ENCODE assay signal across 1 cellular context in the genomic region with DNA sequence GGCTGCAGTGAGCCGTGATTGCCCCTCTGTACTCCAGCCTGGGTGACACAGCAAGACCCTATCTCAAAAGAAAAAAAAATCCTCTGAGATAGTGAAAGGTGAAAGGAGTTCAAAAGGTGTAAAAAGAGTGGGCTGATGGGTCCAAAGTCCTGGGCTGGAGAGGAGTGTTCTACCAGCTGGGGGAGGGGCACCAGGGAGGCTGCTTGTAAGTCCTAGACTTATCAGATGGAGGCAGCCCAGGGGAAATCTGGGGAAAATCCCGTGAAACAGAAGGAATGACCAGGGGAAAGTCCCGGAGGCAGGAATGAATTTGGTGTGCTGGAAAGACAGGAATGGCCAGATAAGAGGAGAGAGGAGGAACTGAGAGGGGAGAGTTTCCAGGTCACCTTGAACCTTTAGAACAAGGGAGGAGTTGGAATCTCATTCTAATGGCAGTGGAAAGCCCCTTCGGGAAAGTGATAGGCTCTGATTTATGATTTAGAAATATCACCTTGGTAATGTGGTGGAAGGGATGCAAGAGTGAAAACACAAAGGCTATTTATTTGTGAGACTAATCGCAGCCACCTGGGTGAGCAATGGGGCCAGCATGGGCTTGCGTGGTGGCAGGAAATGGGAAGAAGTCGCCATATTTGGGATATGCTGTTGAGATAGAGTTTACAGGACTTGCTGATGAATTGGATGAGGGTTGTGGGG.
TF ChIP-seq lines count a peak whose summit lies in the region.

No MANE protein-coding gene starts in this region.

TF ChIP-seq in HepG2, 621 proteins besides CTCF, POLR2A, EP300 and RAD21 (continued from another document and continues in another):
- TF ChIP-seq E2F5 (CRISPR knock-in tag; conservative IDR thresholded peaks at IDR 0.05) (no peak), LBX2 (CRISPR knock-in tag; IDR thresholded peaks at IDR 0.05; ENCODE audit: borderline replicate concordance) (no peak), PATZ1 (CRISPR knock-in tag; IDR thresholded peaks at IDR 0.05) (0 out of 2 replicates have a peak, but pooled peaks have one; percentile 32), CERS6 (CRISPR knock-in tag; IDR thresholded peaks at IDR 0.05) (no peak), ZBTB20 (CRISPR knock-in tag; IDR thresholded peaks at IDR 0.05; ENCODE audit: borderline replicate concordance, low read depth) (no peak), ONECUT2 (CRISPR knock-in tag; IDR thresholded peaks at IDR 0.05) (no peak), ISL2 (CRISPR knock-in tag; IDR thresholded peaks at IDR 0.05) (0 out of 2 replicates have a peak, but pooled peaks have one; percentile 68), STAT5B (CRISPR knock-in tag; IDR thresholded peaks at IDR 0.05) (no peak), RFXAP (CRISPR knock-in tag; IDR thresholded peaks at IDR 0.05; ENCODE audit: borderline replicate concordance) (no peak; the same call in 1 of the 2 replicates), HOMEZ (CRISPR knock-in tag; IDR thresholded peaks at IDR 0.05; ENCODE audit: low read depth) (0 out of 2 replicates have a peak, but pooled peaks have one; percentile 23), ZNF792 (CRISPR knock-in tag; IDR thresholded peaks at IDR 0.05) (no peak), SKI (IDR thresholded peaks at IDR 0.05; ENCODE audit: partially characterized antibody) (no peak), ZKSCAN8 (CRISPR knock-in tag; IDR thresholded peaks at IDR 0.05; ENCODE audit: borderline replicate concordance) (no peak), HMGXB3 (CRISPR knock-in tag; IDR thresholded peaks at IDR 0.05; ENCODE audit: borderline replicate concordance) (no peak), ZNF710 (CRISPR knock-in tag; IDR thresholded peaks at IDR 0.05; ENCODE audit: borderline replicate concordance) (peak; percentile 75; the same call in 1 of the 2 replicates), SYNCRIP (IDR thresholded peaks at IDR 0.05; ENCODE audit: insufficient read depth, low read depth, low read length) (no peak), ZNF770 (CRISPR knock-in tag; IDR thresholded peaks at IDR 0.05) (peak; percentile 39), THAP7 (CRISPR knock-in tag; IDR thresholded peaks at IDR 0.05) (no peak), WIZ (CRISPR knock-in tag; IDR thresholded peaks at IDR 0.05) (0 out of 2 replicates have a peak, but pooled peaks have one; percentile 29), HDAC2 (CRISPR knock-in tag; IDR thresholded peaks at IDR 0.05) (peak; percentile 56; the same call in 1 of the 2 replicates), NR2F6 (IDR thresholded peaks at IDR 0.05) (peak; percentile 80), NR2F6 (CRISPR knock-in tag; IDR thresholded peaks at IDR 0.05) (peak; percentile 58; the same call in 1 of the 2 replicates), TBX3 (IDR thresholded peaks at IDR 0.05; ENCODE audit: borderline replicate concordance) (peak; percentile 73; the same call in 1 of the 2 replicates), ZNF879 (CRISPR knock-in tag; IDR thresholded peaks at IDR 0.05) (no peak)
- TF ChIP-seq, protein P1, sequence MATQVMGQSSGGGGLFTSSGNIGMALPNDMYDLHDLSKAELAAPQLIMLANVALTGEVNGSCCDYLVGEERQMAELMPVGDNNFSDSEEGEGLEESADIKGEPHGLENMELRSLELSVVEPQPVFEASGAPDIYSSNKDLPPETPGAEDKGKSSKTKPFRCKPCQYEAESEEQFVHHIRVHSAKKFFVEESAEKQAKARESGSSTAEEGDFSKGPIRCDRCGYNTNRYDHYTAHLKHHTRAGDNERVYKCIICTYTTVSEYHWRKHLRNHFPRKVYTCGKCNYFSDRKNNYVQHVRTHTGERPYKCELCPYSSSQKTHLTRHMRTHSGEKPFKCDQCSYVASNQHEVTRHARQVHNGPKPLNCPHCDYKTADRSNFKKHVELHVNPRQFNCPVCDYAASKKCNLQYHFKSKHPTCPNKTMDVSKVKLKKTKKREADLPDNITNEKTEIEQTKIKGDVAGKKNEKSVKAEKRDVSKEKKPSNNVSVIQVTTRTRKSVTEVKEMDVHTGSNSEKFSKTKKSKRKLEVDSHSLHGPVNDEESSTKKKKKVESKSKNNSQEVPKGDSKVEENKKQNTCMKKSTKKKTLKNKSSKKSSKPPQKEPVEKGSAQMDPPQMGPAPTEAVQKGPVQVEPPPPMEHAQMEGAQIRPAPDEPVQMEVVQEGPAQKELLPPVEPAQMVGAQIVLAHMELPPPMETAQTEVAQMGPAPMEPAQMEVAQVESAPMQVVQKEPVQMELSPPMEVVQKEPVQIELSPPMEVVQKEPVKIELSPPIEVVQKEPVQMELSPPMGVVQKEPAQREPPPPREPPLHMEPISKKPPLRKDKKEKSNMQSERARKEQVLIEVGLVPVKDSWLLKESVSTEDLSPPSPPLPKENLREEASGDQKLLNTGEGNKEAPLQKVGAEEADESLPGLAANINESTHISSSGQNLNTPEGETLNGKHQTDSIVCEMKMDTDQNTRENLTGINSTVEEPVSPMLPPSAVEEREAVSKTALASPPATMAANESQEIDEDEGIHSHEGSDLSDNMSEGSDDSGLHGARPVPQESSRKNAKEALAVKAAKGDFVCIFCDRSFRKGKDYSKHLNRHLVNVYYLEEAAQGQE (IDR thresholded peaks at IDR 0.05; ENCODE audit: borderline replicate concordance in 1 of 2, low read depth in 1 of 2, low read length in 2 of 2) = 0 out of 4 replicates have a peak, but pooled peaks of 1 of the 2 experiments have one; percentile 24
- TF ChIP-seq, protein P2, sequence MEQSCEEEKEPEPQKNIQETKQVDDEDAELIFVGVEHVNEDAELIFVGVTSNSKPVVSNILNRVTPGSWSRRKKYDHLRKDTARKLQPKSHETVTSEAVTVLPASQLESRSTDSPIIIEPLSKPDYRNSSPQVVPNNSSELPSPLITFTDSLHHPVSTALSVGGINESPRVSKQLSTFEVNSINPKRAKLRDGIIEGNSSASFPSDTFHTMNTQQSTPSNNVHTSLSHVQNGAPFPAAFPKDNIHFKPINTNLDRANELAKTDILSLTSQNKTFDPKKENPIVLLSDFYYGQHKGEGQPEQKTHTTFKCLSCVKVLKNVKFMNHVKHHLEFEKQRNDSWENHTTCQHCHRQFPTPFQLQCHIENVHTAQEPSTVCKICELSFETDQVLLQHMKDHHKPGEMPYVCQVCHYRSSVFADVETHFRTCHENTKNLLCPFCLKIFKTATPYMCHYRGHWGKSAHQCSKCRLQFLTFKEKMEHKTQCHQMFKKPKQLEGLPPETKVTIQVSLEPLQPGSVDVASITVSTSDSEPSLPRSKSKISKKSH (CRISPR knock-in tag; IDR thresholded peaks at IDR 0.05; ENCODE audit: borderline replicate concordance) = no peak
